ENCODE assay signal across 8 cellular contexts in the genomic region with DNA sequence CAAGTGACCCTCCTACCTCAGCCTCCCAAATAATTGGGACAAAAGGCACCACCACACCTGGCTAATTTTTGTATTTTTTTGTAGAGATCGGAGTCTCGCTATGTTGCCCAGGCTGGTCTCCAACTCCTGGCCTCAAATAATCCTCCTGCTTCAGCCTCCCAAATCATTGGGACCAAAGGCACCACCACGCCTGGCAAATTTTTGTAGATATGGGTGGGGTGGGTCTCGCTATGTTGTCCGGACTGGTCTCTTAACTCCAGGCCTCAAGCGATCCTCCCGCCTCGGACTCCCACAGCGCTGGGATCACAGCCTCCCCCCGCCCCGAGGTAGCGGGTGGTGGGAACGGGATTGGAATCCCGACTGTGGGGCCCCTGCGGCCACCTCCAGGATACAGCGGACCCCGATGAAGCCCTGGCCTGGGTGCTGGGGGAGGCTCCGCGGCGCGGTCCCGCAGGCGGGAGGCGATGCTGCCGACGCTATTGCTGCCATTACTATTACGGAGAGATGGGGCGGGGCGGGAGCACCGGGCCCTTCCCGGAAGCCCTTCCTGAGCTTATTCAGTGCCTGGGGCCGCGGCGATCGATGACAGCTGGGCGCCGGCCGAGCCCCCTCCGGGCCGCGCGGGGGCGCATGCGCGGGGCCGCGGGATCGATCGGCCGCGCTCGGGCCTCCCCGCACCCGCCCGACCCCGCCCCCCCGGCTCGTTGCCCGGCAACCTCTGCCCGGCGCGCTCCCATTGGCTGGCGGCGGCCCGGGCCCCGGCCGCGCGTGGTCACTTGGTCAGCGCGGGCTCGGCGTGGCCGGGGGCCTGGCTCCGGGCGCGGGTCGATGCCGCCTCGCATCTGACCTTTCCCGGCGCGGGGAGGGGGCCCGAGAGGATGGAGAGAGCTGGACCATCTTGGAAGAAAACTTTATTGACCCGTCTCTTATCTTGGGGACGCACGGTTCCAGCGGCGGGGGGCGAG. TPM values are rescaled to one million over a fixed set of nuclear protein-coding genes. Genes with fewer than 3 reads are reported as not detected.
DNase-seq lines count a peak whose midpoint lies in the region; ATAC-seq, FAIRE-seq and TF ChIP-seq lines count a peak whose summit lies in the region.

No MANE protein-coding gene starts in this region.

- peak; percentile 72 to 77 for ATAC-seq in stimulated activated naive B cell treated with anti-CD40 and anti-IgM and Interleukin-4, amounts not matched to agents 10 μg/mL and 1 μg/mL and 100 μg/mL, for 72 hours (replicated peaks)
- no peak for ATAC-seq in GM18520 (IDR thresholded peaks at IDR 0.05; ENCODE audit: unreplicated experiment)

- H3K27ac ChIP-seq in VCaP = peak overlapping the region; percentile 44; the same call in 1 of the 2 replicates
- no peak overlapping the region for H3K27ac ChIP-seq in mesodermal cell (ENCODE audit: low read depth, low read length, severe bottlenecking)

- H3K36me3 ChIP-seq in BJ (ENCODE audit: control insufficient read depth, insufficient read depth, low read length) = no peaks in the 10 kb centered on the region
- H3K36me3 ChIP-seq in endocrine pancreas (ENCODE audit: control insufficient read depth, insufficient read depth, low read length) = no peaks in the 10 kb centered on the region
- no peaks in the 10 kb centered on the region for H3K36me3 ChIP-seq in mesodermal cell (ENCODE audit: control insufficient read depth, insufficient read depth, low read length)

- CTCF ChIA-PET in BJ (lab: Yijun Ruan, JAX) = interaction anchor here (0.9 to 1.6 kb wide), 2 partner anchors 15 to 120 kb away, joined by 3 read pairs; no protein-coding TSS in a partner anchor

- WGBS in mesodermal cell (ENCODE audit: insufficient coverage in 2 of 2), 2 experiments = 3 to 5% methylated on average over 60 to 70 of the region's 90 CpGs

- peak overlapping the region; percentile 52 to 56 for H3K4me3 Mint-ChIP-seq in stimulated activated naive B cell treated with anti-CD40 and anti-IgM and Interleukin-4, amounts not matched to agents 10 μg/mL and 1 μg/mL and 100 μg/mL, for 72 hours

- H3K4me1 Mint-ChIP-seq in stimulated activated naive B cell treated with anti-CD40 and anti-IgM and Interleukin-4, amounts not matched to agents 10 μg/mL and 1 μg/mL and 100 μg/mL, for 72 hours = peaks cover 0 to 4% of the 10 kb centered on the region in 2 donors

- FAIRE-seq in HTR-8/SVneo (lab: Jason Lieb, UNC) = no peak

- H3K4me1 ChIP-seq in endocrine pancreas (ENCODE audit: control insufficient read depth, insufficient read depth, low read length) = no peaks in the 10 kb centered on the region
- no peaks in the 10 kb centered on the region for H3K4me1 ChIP-seq in mesodermal cell (ENCODE audit: control insufficient read depth, insufficient read depth, low read length, poor library complexity, severe bottlenecking)

- H3K27ac Mint-ChIP-seq in stimulated activated naive B cell treated with anti-CD40 and anti-IgM and Interleukin-4, amounts not matched to agents 10 μg/mL and 1 μg/mL and 100 μg/mL, for 72 hours = no peak overlapping the region

- DNase-seq in BJ (ENCODE audit: low read depth) (no peak), HTR-8/SVneo (ENCODE audit: insufficient read length, low spot score) (peak; percentile 90), NCI-H510A treated with DMSO at 0.1 percent for 48 hours (lab: John Stamatoyannopoulos, UW) (no peak)
- no peak for DNase-seq in stimulated activated naive B cell treated with anti-CD40 and anti-IgM and Interleukin-4, amounts not matched to agents 10 μg/mL and 1 μg/mL and 100 μg/mL, for 72 hours

- H3K27me3 ChIP-seq in BJ (ENCODE audit: control insufficient read depth, insufficient read depth, low read length) = peaks cover 9% of the 10 kb centered on the region; the same call in 1 of the 2 replicates
- H3K27me3 ChIP-seq in endocrine pancreas (ENCODE audit: control insufficient read depth, insufficient read depth, low read length) = peaks cover 11% of the 10 kb centered on the region

- H3K36me3 Mint-ChIP-seq in stimulated activated naive B cell treated with anti-CD40 and anti-IgM and Interleukin-4, amounts not matched to agents 10 μg/mL and 1 μg/mL and 100 μg/mL, for 72 hours = peaks cover 0 to 1% of the 10 kb centered on the region in 2 donors

- H3K9me3 ChIP-seq in endocrine pancreas (ENCODE audit: control insufficient read depth, low read length) (no peaks in the 10 kb centered on the region), mesodermal cell (ENCODE audit: control insufficient read depth, low read length) (no peaks in the 10 kb centered on the region)

- H3K9me3 Mint-ChIP-seq in stimulated activated naive B cell treated with anti-CD40 and anti-IgM and Interleukin-4, amounts not matched to agents 10 μg/mL and 1 μg/mL and 100 μg/mL, for 72 hours = no peaks in the 10 kb centered on the region

- peak overlapping the region; percentile 60 for H3K9ac ChIP-seq in endocrine pancreas (ENCODE audit: control insufficient read depth, insufficient read depth, low read length)

- TF ChIP-seq CTCF in BJ (IDR thresholded peaks at IDR 0.05; ENCODE audit: insufficient read depth, low read depth, low read length) = no peak
- peak; percentile 16; the same call in 1 of the 2 replicates for TF ChIP-seq CTCF in VCaP (conservative IDR thresholded peaks at IDR 0.05)

- peak overlapping the region; percentile 50 for H3K4me3 ChIP-seq in BJ (ENCODE audit: low read depth, low read length)
- H3K4me3 ChIP-seq in endocrine pancreas (ENCODE audit: control insufficient read depth, insufficient read depth, low read length) = no peak overlapping the region
- peak overlapping the region; percentile 42 for H3K4me3 ChIP-seq in mesodermal cell (ENCODE audit: extremely low read depth, insufficient read depth, low read length, poor library complexity, severe bottlenecking)

- H3K27me3 Mint-ChIP-seq in stimulated activated naive B cell treated with anti-CD40 and anti-IgM and Interleukin-4, amounts not matched to agents 10 μg/mL and 1 μg/mL and 100 μg/mL, for 72 hours = peaks cover 56 to 74% of the 10 kb centered on the region in 2 donors

- POLR2A ChIA-PET in BJ (lab: Charles Lee) = no interaction called here

RNA-seq across cellular contexts. Expression of a gene that starts 27.9 kb away (rescaled TPM):
- not detected in 2 replicates for polyA plus RNA-seq in BJ (2011; rRNA removed)
- polyA minus RNA-seq in BJ (2011; rRNA and poly(A)+ RNA removed) = not detected in 2 replicates
- polyA plus RNA-seq in mesodermal cell (2013, experiment 1 of 2) = 0.11 TPM
- polyA plus RNA-seq in mesodermal cell (2013, experiment 2 of 2) = 0.05 TPM
